In the genomic region with DNA sequence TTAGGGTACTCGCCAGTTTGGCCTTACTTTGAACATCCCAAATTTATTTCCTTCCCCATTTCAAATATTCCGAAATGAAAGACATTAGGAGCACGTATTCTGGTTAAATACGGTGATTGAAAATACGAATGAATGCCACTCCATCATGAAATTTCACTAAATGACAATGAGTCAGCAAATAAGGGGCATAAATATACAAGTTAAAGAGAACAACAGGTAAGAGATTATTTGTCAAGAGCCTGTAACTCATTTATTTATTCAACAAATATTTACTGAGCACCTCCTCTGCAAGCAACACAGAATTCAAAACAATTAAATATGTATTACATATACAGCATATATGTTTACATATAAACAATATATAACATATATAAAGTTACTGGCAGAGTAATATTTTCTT, we compare ENCODE assay signal across 1 cellular context.
TF ChIP-seq lines count a peak whose summit lies in the region.

No MANE protein-coding gene starts in this region.

TF ChIP-seq in HepG2, 621 proteins besides CTCF, POLR2A, EP300 and RAD21 (continued from another document):
- TF ChIP-seq, protein P1, sequence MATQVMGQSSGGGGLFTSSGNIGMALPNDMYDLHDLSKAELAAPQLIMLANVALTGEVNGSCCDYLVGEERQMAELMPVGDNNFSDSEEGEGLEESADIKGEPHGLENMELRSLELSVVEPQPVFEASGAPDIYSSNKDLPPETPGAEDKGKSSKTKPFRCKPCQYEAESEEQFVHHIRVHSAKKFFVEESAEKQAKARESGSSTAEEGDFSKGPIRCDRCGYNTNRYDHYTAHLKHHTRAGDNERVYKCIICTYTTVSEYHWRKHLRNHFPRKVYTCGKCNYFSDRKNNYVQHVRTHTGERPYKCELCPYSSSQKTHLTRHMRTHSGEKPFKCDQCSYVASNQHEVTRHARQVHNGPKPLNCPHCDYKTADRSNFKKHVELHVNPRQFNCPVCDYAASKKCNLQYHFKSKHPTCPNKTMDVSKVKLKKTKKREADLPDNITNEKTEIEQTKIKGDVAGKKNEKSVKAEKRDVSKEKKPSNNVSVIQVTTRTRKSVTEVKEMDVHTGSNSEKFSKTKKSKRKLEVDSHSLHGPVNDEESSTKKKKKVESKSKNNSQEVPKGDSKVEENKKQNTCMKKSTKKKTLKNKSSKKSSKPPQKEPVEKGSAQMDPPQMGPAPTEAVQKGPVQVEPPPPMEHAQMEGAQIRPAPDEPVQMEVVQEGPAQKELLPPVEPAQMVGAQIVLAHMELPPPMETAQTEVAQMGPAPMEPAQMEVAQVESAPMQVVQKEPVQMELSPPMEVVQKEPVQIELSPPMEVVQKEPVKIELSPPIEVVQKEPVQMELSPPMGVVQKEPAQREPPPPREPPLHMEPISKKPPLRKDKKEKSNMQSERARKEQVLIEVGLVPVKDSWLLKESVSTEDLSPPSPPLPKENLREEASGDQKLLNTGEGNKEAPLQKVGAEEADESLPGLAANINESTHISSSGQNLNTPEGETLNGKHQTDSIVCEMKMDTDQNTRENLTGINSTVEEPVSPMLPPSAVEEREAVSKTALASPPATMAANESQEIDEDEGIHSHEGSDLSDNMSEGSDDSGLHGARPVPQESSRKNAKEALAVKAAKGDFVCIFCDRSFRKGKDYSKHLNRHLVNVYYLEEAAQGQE (IDR thresholded peaks at IDR 0.05; ENCODE audit: borderline replicate concordance in 1 of 2, low read depth in 1 of 2, low read length in 2 of 2): no peak
- TF ChIP-seq RNF2 (conservative IDR thresholded peaks at IDR 0.05; ENCODE audit: low read depth): no peak
- peak; percentile 84 for TF ChIP-seq NFE2L2 (IDR thresholded peaks at IDR 0.05; ENCODE audit: low read length)
- peak; percentile 70 to 76 for TF ChIP-seq MAFK (conservative IDR thresholded peaks at IDR 0.05 in 1 of 2, IDR thresholded peaks at IDR 0.05 in 1 of 2; ENCODE audit: low read length in 2 of 2)
- TF ChIP-seq FOXK1 (CRISPR knock-in tag; IDR thresholded peaks at IDR 0.05; ENCODE audit: borderline replicate concordance, low read depth): no peak
- no peak for TF ChIP-seq CENPX (CRISPR knock-in tag; IDR thresholded peaks at IDR 0.05)
- no peak for TF ChIP-seq GATAD2A (CRISPR knock-in tag; IDR thresholded peaks at IDR 0.05)
- TF ChIP-seq MIER3 (CRISPR knock-in tag; IDR thresholded peaks at IDR 0.05; ENCODE audit: borderline replicate concordance): no peak
- TF ChIP-seq KDM6A (CRISPR knock-in tag; IDR thresholded peaks at IDR 0.05; ENCODE audit: low read depth): no peak
- TF ChIP-seq HNRNPLL (IDR thresholded peaks at IDR 0.05; ENCODE audit: low read depth, low read length, poor library complexity, severe bottlenecking): no peak
- TF ChIP-seq GPN1 (CRISPR knock-in tag; IDR thresholded peaks at IDR 0.05; ENCODE audit: borderline replicate concordance): no peak
- TF ChIP-seq ZNF468 (CRISPR knock-in tag; IDR thresholded peaks at IDR 0.05): no peak
- no peak for TF ChIP-seq MBNL3 (CRISPR knock-in tag; conservative IDR thresholded peaks at IDR 0.05)
- no peak for TF ChIP-seq SALL2 (CRISPR knock-in tag; IDR thresholded peaks at IDR 0.05)
- no peak for TF ChIP-seq U2AF1 (optimal IDR thresholded peaks at IDR 0.05; ENCODE audit: low read depth, low read length)
TF ChIP-seq in HepG2: peak in this region for 3.
